ENCODE assay signal across 8 cellular contexts in genomic region chrX:110003167-110004156, GRCh38. TPM values are rescaled to one million over a fixed set of nuclear protein-coding genes. Genes with fewer than 3 reads are reported as not detected.
DNase-seq lines count a peak whose midpoint lies in the region; ATAC-seq, FAIRE-seq and TF ChIP-seq lines count a peak whose summit lies in the region.

No MANE protein-coding gene starts in this region.

- peak; percentile 12 for ATAC-seq in GM19328 (IDR thresholded peaks at IDR 0.05; ENCODE audit: unreplicated experiment)
- ATAC-seq in left lobe of liver = no peak
- ATAC-seq in HG03520 (IDR thresholded peaks at IDR 0.05; ENCODE audit: unreplicated experiment) = no peak

- H3K4me1 ChIP-seq in OCI-LY1 (ENCODE audit: insufficient read depth, low read length, severe bottlenecking) = peaks cover 13% of the 10 kb centered on the region
- H3K4me1 ChIP-seq in breast epithelium = no peaks in the 10 kb centered on the region
- no peaks in the 10 kb centered on the region for H3K4me1 ChIP-seq in testis

- H3K9ac ChIP-seq in OCI-LY1 (ENCODE audit: low read length) = peak overlapping the region; percentile 75

- H3K36me3 ChIP-seq in OCI-LY1 (ENCODE audit: insufficient read depth, low read length) = no peaks in the 10 kb centered on the region
- no peaks in the 10 kb centered on the region for H3K36me3 ChIP-seq in breast epithelium
- H3K36me3 ChIP-seq in testis (ENCODE audit: low read depth, missing control alignments) = no peaks in the 10 kb centered on the region

- no peaks in the 10 kb centered on the region for H3F3A ChIP-seq in OCI-LY1 (ENCODE audit: insufficient read depth, low read length)

- H3K27me3 ChIP-seq in OCI-LY1 (ENCODE audit: insufficient read depth, low read length) (no peaks in the 10 kb centered on the region), breast epithelium (peaks cover 0 to 49% of the 10 kb centered on the region in 2 donors), testis (no peaks in the 10 kb centered on the region)

- no peak overlapping the region for H2AFZ ChIP-seq in OCI-LY1 (ENCODE audit: low read length)

- TF ChIP-seq CTCF in OCI-LY1 (IDR thresholded peaks at IDR 0.05; ENCODE audit: low read length) (no peak), breast epithelium (IDR thresholded peaks at IDR 0.05) (no peak), testis (IDR thresholded peaks at IDR 0.05) (no peak)

- DNase-seq in AG20443 (ENCODE audit: low spot score) (peak; percentile 9), breast epithelium (ENCODE audit: low spot score in 2 of 2) (no peak), left lobe of liver (ENCODE audit: low spot score) (peak; percentile 45), testis (no peak), H54 (ENCODE audit: insufficient read length, low spot score) (no peak)

- H3K9me2 ChIP-seq in OCI-LY1 (ENCODE audit: low read depth, low read length) = no peaks in the 10 kb centered on the region

- WGBS in testis, 2 donors = 1 to 4% methylated on average over 22 to 26 of the region's 46 CpGs

- H3K79me2 ChIP-seq in OCI-LY1 (ENCODE audit: insufficient read depth, low read length) = no peaks in the 10 kb centered on the region

- no peaks in the 10 kb centered on the region for H3K9me3 ChIP-seq in OCI-LY1 (ENCODE audit: low read length)
- no peaks in the 10 kb centered on the region for H3K9me3 ChIP-seq in breast epithelium
- H3K9me3 ChIP-seq in testis = no peaks in the 10 kb centered on the region

- TF ChIP-seq POLR2A in breast epithelium (IDR thresholded peaks at IDR 0.05) = no peak
- no peak for TF ChIP-seq POLR2A in testis (IDR thresholded peaks at IDR 0.05)
- no peak; the same call in 1 of the 2 replicates for TF ChIP-seq POLR2A in H54 (IDR thresholded peaks at IDR 0.05; ENCODE audit: low read depth, low read length)

- H3K4me2 ChIP-seq in OCI-LY1 (ENCODE audit: low read length) = peak overlapping the region; percentile 84

- H3K27ac ChIP-seq in OCI-LY1 (ENCODE audit: low read depth, low read length, poor library complexity, severe bottlenecking) = no peak overlapping the region
- peak overlapping the region; percentile 85 to 95 for H3K27ac ChIP-seq in breast epithelium
- H3K27ac ChIP-seq in testis = peak overlapping the region in 1 of 2 donors; percentile 74

- no peaks in the 10 kb centered on the region for H4K20me1 ChIP-seq in OCI-LY1 (ENCODE audit: insufficient read depth, low read length)

- intact Hi-C loops in breast epithelium (cut with DNase I; ENCODE audit: low total_unique reads) = no loop called here
- intact Hi-C loops in testis (cut with DNase I; ENCODE audit: low total_unique reads) = no loop called here

- no peak for FAIRE-seq in H54 (lab: Jason Lieb, UNC)

- H3K4me3 ChIP-seq in OCI-LY1 (ENCODE audit: low read depth, low read length, poor library complexity, severe bottlenecking) (peak overlapping the region; percentile 79), breast epithelium (peak overlapping the region; percentile 57 to 73 (median 65)), testis (peak overlapping the region; percentile 51 to 64)

RNA-seq across cellular contexts. Expression of gene TMEM164, which starts 0.5 kb away (rescaled TPM):
- total RNA-seq in breast epithelium (10 to 100 TPM; 35.7 to 58.7 (median 56.5) TPM), left lobe of liver (1.8 TPM), testis (10 to 100 TPM in 1 of 2 donors, 1 to 10 TPM in 1; 8.1 to 13.9 TPM)
- polyA plus RNA-seq in testis (ENCODE audit: insufficient read depth, low read depth, low replicate concordance) = 7.9 TPM

Comparison
In these comparisons a context has a peak if more than half of its experiments do, and no peak if none do; other contexts are left out.
1. DNase-seq: peak in AG20443 (single experiment) and left lobe of liver (single experiment); none in breast epithelium (0 of 2), testis (single experiment) and H54 (single experiment).
2. Peak in every context shown above with its lines, with median percentiles within 50 percentile points of each other: H3K4me3 ChIP-seq.